In the genomic region with DNA sequence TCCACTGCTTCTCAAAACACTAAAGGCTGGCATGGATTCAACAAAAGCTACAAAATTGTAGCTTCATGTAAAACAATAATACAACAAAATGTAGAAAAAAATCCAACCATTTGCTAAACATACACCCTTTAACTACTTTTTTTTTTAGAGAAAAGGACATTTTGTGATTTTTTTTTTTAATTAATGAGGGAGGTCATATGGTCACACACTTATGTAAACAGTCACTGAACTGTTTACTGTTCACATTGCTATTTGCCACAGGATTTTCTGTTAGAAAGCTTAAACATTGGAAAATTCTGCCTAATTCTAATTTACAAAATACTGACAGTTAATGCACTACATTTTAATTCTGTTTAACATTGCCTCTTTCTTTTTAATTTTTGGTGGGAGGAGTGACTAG, we compare ENCODE assay signal across 40 cellular contexts.
"Had no signal": no experiment of that assay in that cellular context is flagged by ENCODE, and none has a peak within 500 bp of the region (broad histone marks: within the 10 kb centered on the region; RNA-seq: fewer than 3 reads in every experiment).

No MANE protein-coding gene starts in this region.

- H3K4me3 Mint-ChIP-seq: activated naive CD4-positive, alpha-beta T cell treated with anti-CD3 and anti-CD28 coated beads for 36 hours; activated naive CD4-positive, alpha-beta T cell treated with anti-CD3 and anti-CD28 coated beads, Interleukin-2, amount 10 ng/mL, durations not matched to agents 7 days and 5 days; activated naive CD4-positive, alpha-beta T cell treated with anti-CD3 and anti-CD28 coated beads, Interleukin-2, amount 50 U/mL, for 24 hours; activated naive CD8-positive, alpha-beta T cell; activated naive CD8-positive, alpha-beta T cell treated with anti-CD3 and anti-CD28 coated beads, Interleukin-2, amount 10 ng/mL, durations not matched to agents 7 days and 5 days; activated naive CD8-positive, alpha-beta T cell treated with anti-CD3 and anti-CD28 coated beads, Interleukin-2, amount 50 U/mL, for 24 hours; activated T-cell treated with anti-CD3 and anti-CD28 coated beads, Interleukin-2, amount 50 U/mL, for 24 hours; activated T-cell treated with anti-CD3 and anti-CD28 coated beads, Interleukin-2, amount 50 U/mL, for 4 hours; activated T-cell treated with anti-CD3 and anti-CD28 coated beads, Interleukin-2, amount 50 U/mL, for 72 hours; activated T-helper 1 cell treated with anti-CD3 and anti-CD28 coated beads, Interleukin-12 subunit alpha, Interleukin-12 subunit beta, Interleukin-2, Interleukin-4 antibody, amounts not matched to agents 30 ng/mL and 10 ng/mL and 1 ng/mL, durations not matched to agents 14 hours and 24 hours and 36 hours; activated T-helper 17 cell treated with anti-CD3 and anti-CD28 coated beads, Interleukin-2, amount 50 U/mL, for 72 hours; brain; central memory CD8-positive, alpha-beta T cell had no signal

- H3K27ac ChIP-seq: adrenal gland, ascending aorta, body of pancreas, brain microvascular endothelial cell, breast epithelium, cardiac muscle cell had no signal

- FAIRE-seq: astrocyte, bronchial epithelial cell had no signal

- H3K9me3 Mint-ChIP-seq: activated naive CD4-positive, alpha-beta T cell treated with anti-CD3 and anti-CD28 coated beads for 36 hours; activated naive CD4-positive, alpha-beta T cell treated with anti-CD3 and anti-CD28 coated beads, Interleukin-2, amount 10 ng/mL, durations not matched to agents 7 days and 5 days; activated naive CD4-positive, alpha-beta T cell treated with anti-CD3 and anti-CD28 coated beads, Interleukin-2, amount 50 U/mL, for 24 hours; activated naive CD8-positive, alpha-beta T cell treated with anti-CD3 and anti-CD28 coated beads, Interleukin-2, amount 10 ng/mL, durations not matched to agents 7 days and 5 days; activated naive CD8-positive, alpha-beta T cell treated with anti-CD3 and anti-CD28 coated beads, Interleukin-2, amount 50 U/mL, for 24 hours; activated T-cell treated with anti-CD3 and anti-CD28 coated beads, Interleukin-2, amount 50 U/mL, for 24 hours; central memory CD8-positive, alpha-beta T cell had no signal

- H3K9me3 ChIP-seq: adrenal gland, ascending aorta, body of pancreas, breast epithelium had no signal

- DNase-seq: activated effector memory CD4-positive, alpha-beta T cell treated with anti-CD3 and anti-CD28 coated beads, Interleukin-2, amount 50 U/mL, for 16 hours; activated effector memory CD4-positive, alpha-beta T cell treated with Interleukin-2 at 50 U/mL for 16 hours; activated gamma-delta T cell; activated gamma-delta T cell treated with Interleukin-2 at 50 U/mL for 16 hours; activated naive CD4-positive, alpha-beta T cell; activated naive CD4-positive, alpha-beta T cell treated with anti-CD3 and anti-CD28 coated beads for 36 hours; activated naive CD4-positive, alpha-beta T cell treated with anti-CD3 and anti-CD28 coated beads, Interleukin-2, amount 10 ng/mL, durations not matched to agents 7 days and 5 days; activated naive CD4-positive, alpha-beta T cell treated with anti-CD3 and anti-CD28 coated beads, Interleukin-2, amount 50 U/mL, for 16 hours; activated naive CD4-positive, alpha-beta T cell treated with Interleukin-2 at 50 U/mL for 16 hours; activated naive CD8-positive, alpha-beta T cell treated with anti-CD3 and anti-CD28 coated beads for 36 hours; activated naive CD8-positive, alpha-beta T cell treated with anti-CD3 and anti-CD28 coated beads, Interleukin-2, amount 10 ng/mL, durations not matched to agents 7 days and 5 days; activated naive CD8-positive, alpha-beta T cell treated with anti-CD3 and anti-CD28 coated beads, Interleukin-2, amount 50 U/mL, for 24 hours; activated T-cell treated with anti-CD3 and anti-CD28 coated beads for 4 hours; activated T-cell treated with anti-CD3 and anti-CD28 coated beads, Interleukin-2, amount 50 U/mL, for 1 hour; activated T-cell treated with anti-CD3 and anti-CD28 coated beads, Interleukin-2, amount 50 U/mL, for 24 hours; activated T-cell treated with anti-CD3 and anti-CD28 coated beads, Interleukin-2, amount 50 U/mL, for 4 hours; activated T-cell treated with anti-CD3 and anti-CD28 coated beads, Interleukin-2, amount 50 U/mL, for 48 hours; activated T-cell treated with anti-CD3 and anti-CD28 coated beads, Interleukin-2, amount 50 U/mL, for 72 hours; adrenal gland; amniotic stem cell; amygdala; anterior cingulate cortex; aorta; body of pancreas; brain microvascular endothelial cell; central memory CD4-positive, alpha-beta T cell; cerebellar nuclear complex had no signal

- H3K4me1 ChIP-seq: adrenal gland, ascending aorta, body of pancreas, breast epithelium had no signal

- H3K36me3 Mint-ChIP-seq: activated naive CD4-positive, alpha-beta T cell treated with anti-CD3 and anti-CD28 coated beads, Interleukin-2, amount 10 ng/mL, durations not matched to agents 7 days and 5 days; activated naive CD8-positive, alpha-beta T cell; activated naive CD8-positive, alpha-beta T cell treated with anti-CD3 and anti-CD28 coated beads for 36 hours; activated naive CD8-positive, alpha-beta T cell treated with anti-CD3 and anti-CD28 coated beads, Interleukin-2, amount 10 ng/mL, durations not matched to agents 7 days and 5 days had no signal

- H3K27ac Mint-ChIP-seq: activated naive CD4-positive, alpha-beta T cell treated with anti-CD3 and anti-CD28 coated beads for 36 hours; activated naive CD4-positive, alpha-beta T cell treated with anti-CD3 and anti-CD28 coated beads, Interleukin-2, amount 10 ng/mL, durations not matched to agents 7 days and 5 days; activated naive CD4-positive, alpha-beta T cell treated with anti-CD3 and anti-CD28 coated beads, Interleukin-2, amount 50 U/mL, for 24 hours; activated naive CD4-positive, alpha-beta T cell treated with anti-CD3 and anti-CD28 coated beads, Interleukin-2, amount 50 U/mL, for 72 hours; activated naive CD8-positive, alpha-beta T cell; activated naive CD8-positive, alpha-beta T cell treated with anti-CD3 and anti-CD28 coated beads for 36 hours; activated naive CD8-positive, alpha-beta T cell treated with anti-CD3 and anti-CD28 coated beads, Interleukin-2, amount 10 ng/mL, durations not matched to agents 7 days and 5 days; activated naive CD8-positive, alpha-beta T cell treated with anti-CD3 and anti-CD28 coated beads, Interleukin-2, amount 50 U/mL, for 24 hours; activated T-cell treated with anti-CD3 and anti-CD28 coated beads, Interleukin-2, amount 50 U/mL, for 24 hours; activated T-cell treated with anti-CD3 and anti-CD28 coated beads, Interleukin-2, amount 50 U/mL, for 72 hours; activated T-helper 1 cell treated with anti-CD3 and anti-CD28 coated beads, Interleukin-12 subunit alpha, Interleukin-12 subunit beta, Interleukin-2, Interleukin-4 antibody, amounts not matched to agents 30 ng/mL and 10 ng/mL and 1 ng/mL, durations not matched to agents 14 hours and 24 hours and 36 hours; activated T-helper 17 cell treated with anti-CD3 and anti-CD28 coated beads, Interleukin-2, amount 50 U/mL, for 72 hours; activated T-helper 2 cell treated with anti-CD3 and anti-CD28 coated beads, Interferon-gamma antibody, Interleukin-2, Interleukin-4, amounts not matched to agents 10 μg/mL and 5 μg/mL and 100 μg/mL, durations not matched to agents 14 hours and 24 hours and 36 hours; brain had no signal

- H3K36me3 ChIP-seq: adrenal gland, ascending aorta, brain microvascular endothelial cell, breast epithelium, cardiac muscle cell had no signal

- H3K4me3 ChIP-seq: adrenal gland, ascending aorta, body of pancreas, breast epithelium, cardiac muscle cell had no signal

- H3K27me3 ChIP-seq: adrenal gland, ascending aorta, body of pancreas, brain microvascular endothelial cell, breast epithelium, cardiac muscle cell had no signal

- H3K4me1 Mint-ChIP-seq: activated naive CD4-positive, alpha-beta T cell treated with anti-CD3 and anti-CD28 coated beads, Interleukin-2, amount 10 ng/mL, durations not matched to agents 7 days and 5 days; activated naive CD4-positive, alpha-beta T cell treated with anti-CD3 and anti-CD28 coated beads, Interleukin-2, amount 50 U/mL, for 24 hours; activated naive CD8-positive, alpha-beta T cell treated with anti-CD3 and anti-CD28 coated beads for 36 hours; activated naive CD8-positive, alpha-beta T cell treated with anti-CD3 and anti-CD28 coated beads, Interleukin-2, amount 10 ng/mL, durations not matched to agents 7 days and 5 days; activated naive CD8-positive, alpha-beta T cell treated with anti-CD3 and anti-CD28 coated beads, Interleukin-2, amount 50 U/mL, for 24 hours; activated T-helper 17 cell treated with anti-CD3 and anti-CD28 coated beads, Interleukin-2, amount 50 U/mL, for 72 hours; brain; central memory CD8-positive, alpha-beta T cell had no signal

- ATAC-seq: activated naive CD4-positive, alpha-beta T cell treated with anti-CD3 and anti-CD28 coated beads, Interleukin-2, amount 50 U/mL, for 72 hours; activated naive CD8-positive, alpha-beta T cell treated with anti-CD3 and anti-CD28 coated beads, Interleukin-2, amount 50 U/mL, for 24 hours; activated T-cell treated with anti-CD3 and anti-CD28 coated beads, Interleukin-2, amount 50 U/mL, for 4 hours; activated T-cell treated with anti-CD3 and anti-CD28 coated beads, Interleukin-2, amount 50 U/mL, for 72 hours; activated T-helper 17 cell treated with anti-CD3 and anti-CD28 coated beads, Interleukin-2, amount 50 U/mL, for 72 hours; body of pancreas had no signal

- H3K27me3 Mint-ChIP-seq: activated naive CD4-positive, alpha-beta T cell treated with anti-CD3 and anti-CD28 coated beads, Interleukin-2, amount 10 ng/mL, durations not matched to agents 7 days and 5 days; activated naive CD8-positive, alpha-beta T cell treated with anti-CD3 and anti-CD28 coated beads for 36 hours; activated naive CD8-positive, alpha-beta T cell treated with anti-CD3 and anti-CD28 coated beads, Interleukin-2, amount 10 ng/mL, durations not matched to agents 7 days and 5 days; brain; central memory CD8-positive, alpha-beta T cell had no signal
